In the genomic region with DNA sequence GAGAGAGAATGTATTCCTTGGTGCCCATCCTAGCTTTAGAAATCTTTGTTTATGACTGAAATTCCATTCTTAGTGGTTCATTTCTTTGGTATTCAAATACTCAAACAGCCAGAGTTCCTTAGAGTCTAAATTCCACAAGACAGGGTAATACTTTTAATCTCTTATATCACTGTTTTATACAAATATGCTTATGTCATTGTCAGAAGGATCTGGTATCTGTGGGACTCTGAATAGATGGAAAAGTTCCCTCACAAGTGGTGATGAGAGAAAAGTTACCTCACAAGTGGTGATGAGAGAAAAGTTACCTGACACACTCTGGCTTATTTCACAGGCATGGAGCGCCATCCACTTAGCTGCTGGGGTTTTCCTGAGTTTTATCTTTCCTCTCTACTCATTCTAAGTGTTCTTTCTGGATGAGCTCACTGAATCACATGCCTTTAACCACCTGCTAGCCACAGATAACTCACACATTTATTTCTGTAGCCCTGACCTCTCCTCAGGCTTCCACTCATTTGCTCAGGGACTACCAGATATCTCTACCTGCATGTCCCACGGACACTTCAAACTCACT, we compare ENCODE assay signal across 17 cellular contexts.
DNase-seq lines count a peak whose midpoint lies in the region; ATAC-seq, FAIRE-seq and TF ChIP-seq lines count a peak whose summit lies in the region.
"Had no signal": no experiment of that assay in that cellular context is flagged by ENCODE, and none has a peak within 500 bp of the region (broad histone marks: within the 10 kb centered on the region; RNA-seq: fewer than 3 reads in every experiment).

No MANE protein-coding gene starts in this region.

- H3K4me1 ChIP-seq in left ventricle myocardium inferior (no peaks in the 10 kb centered on the region), SK-N-SH (ENCODE audit: control insufficient read depth in 1 of 2, insufficient read depth in 2 of 2, low read depth in 1 of 2, low read length in 1 of 2) (peaks cover 0 to 8% of the 10 kb centered on the region in 2 experiments; a peak in 2 of 4 replicates)
- H3K4me1 ChIP-seq: adrenal gland, vagina had no signal

- no peak overlapping the region for H2AFZ ChIP-seq in SK-N-SH (ENCODE audit: low read depth)

- no peak for TF ChIP-seq CTCF in left ventricle myocardium inferior (IDR thresholded peaks at IDR 0.05; ENCODE audit: borderline replicate concordance)
- no peak for TF ChIP-seq CTCF in SK-N-SH (IDR thresholded peaks at IDR 0.05)
- no peak for TF ChIP-seq CTCF in fibroblast of villous mesenchyme (IDR thresholded peaks at IDR 0.05; ENCODE audit: insufficient read depth, low read depth, low read length)

- no peak for TF ChIP-seq RAD21 in SK-N-SH (IDR thresholded peaks at IDR 0.05; ENCODE audit: low read length)

- no peaks in the 10 kb centered on the region for H4K20me1 ChIP-seq in SK-N-SH (ENCODE audit: insufficient read depth)

- peaks cover 10% of the 10 kb centered on the region for H3F3A ChIP-seq in SK-N-SH (replicated peaks; ENCODE audit: insufficient read depth)

- H3K9me3 Mint-ChIP-seq in activated CD8-positive, alpha-beta T cell treated with anti-CD3 and anti-CD28 coated beads, Interleukin-2, amount 10 ng/mL, durations not matched to agents 7 days and 5 days (ENCODE audit: insufficient read depth) = no peaks in the 10 kb centered on the region

- no peak overlapping the region for H3K4me3 ChIP-seq in left ventricle myocardium inferior
- no peak overlapping the region for H3K4me3 ChIP-seq in SK-N-SH (ENCODE audit: low read depth in 2 of 2, low read length in 1 of 2)
- H3K4me3 ChIP-seq in fibroblast of villous mesenchyme (ENCODE audit: low read depth, low read length) = no peak overlapping the region
- H3K4me3 ChIP-seq: adrenal gland, lung, vagina had no signal

- POLR2A ChIA-PET in SK-N-SH (lab: Yijun Ruan, JAX) = no interaction called here
- POLR2A ChIA-PET in activated CD8-positive, alpha-beta T cell treated with anti-CD3 and anti-CD28 coated beads, Interleukin-2, amount 10 ng/mL, durations not matched to agents 7 days and 5 days (lab: Charles Lee) = no interaction called here

- CTCF ChIA-PET in SK-N-SH (lab: Yijun Ruan, JAX) = no interaction called here
- CTCF ChIA-PET in activated CD8-positive, alpha-beta T cell treated with anti-CD3 and anti-CD28 coated beads, Interleukin-2, amount 10 ng/mL, durations not matched to agents 7 days and 5 days (lab: Charles Lee) = no interaction called here

- no peak for DNase-seq in Right ventricle myocardium inferior (ENCODE audit: missing footprints)
- DNase-seq in left ventricle myocardium inferior = no peak
- no peak for DNase-seq in SK-N-SH
- peak; percentile 87 for DNase-seq in fibroblast of villous mesenchyme (ENCODE audit: low read depth)
- peak; percentile 7 for DNase-seq in smooth muscle cell of the brain vasculature (ENCODE audit: low read depth, low spot score)
- no peak for DNase-seq in activated CD8-positive, alpha-beta T cell treated with anti-CD3 and anti-CD28 coated beads, Interleukin-2, amount 10 ng/mL, durations not matched to agents 7 days and 5 days
- DNase-seq in GM12891 (ENCODE audit: insufficient read length, low spot score) = no peak
- DNase-seq: activated CD8-positive, alpha-beta memory T cell treated with anti-CD3 and anti-CD28 coated beads for 24 hours; adrenal gland; GOT3; NCI-H82; retina; T-helper 1 cell had no signal

- TF ChIP-seq POLR2A in GM12891 (IDR thresholded peaks at IDR 0.05; ENCODE audit: low read depth, low read length) = no peak

- H3K27me3 ChIP-seq in left ventricle myocardium inferior (ENCODE audit: low read depth) (no peaks in the 10 kb centered on the region), SK-N-SH (ENCODE audit: insufficient read depth) (no peaks in the 10 kb centered on the region)
- H3K27me3 ChIP-seq: adrenal gland, vagina had no signal

- H3K4me3 Mint-ChIP-seq in activated CD8-positive, alpha-beta T cell treated with anti-CD3 and anti-CD28 coated beads, Interleukin-2, amount 10 ng/mL, durations not matched to agents 7 days and 5 days = no peak overlapping the region

- no peak overlapping the region for H3K27ac Mint-ChIP-seq in activated CD8-positive, alpha-beta T cell treated with anti-CD3 and anti-CD28 coated beads, Interleukin-2, amount 10 ng/mL, durations not matched to agents 7 days and 5 days

- no peaks in the 10 kb centered on the region for H3K36me3 Mint-ChIP-seq in activated CD8-positive, alpha-beta T cell treated with anti-CD3 and anti-CD28 coated beads, Interleukin-2, amount 10 ng/mL, durations not matched to agents 7 days and 5 days (ENCODE audit: low read depth)

- no peak for FAIRE-seq in GM12891 (lab: Jason Lieb, UNC)
- FAIRE-seq: A204.1 had no signal

- ATAC-seq in Right ventricle myocardium inferior (peak; percentile 13), GM21717 (IDR thresholded peaks at IDR 0.05; ENCODE audit: unreplicated experiment) (no peak)
- ATAC-seq in activated CD8-positive, alpha-beta T cell treated with anti-CD3 and anti-CD28 coated beads, Interleukin-2, amount 10 ng/mL, durations not matched to agents 7 days and 5 days = no peak

- WGBS in SK-N-SH (ENCODE audit: low lambda C conversion rate) = 64% methylated on average over 2 of the region's 2 CpGs

- peak in 1 of 2 experiments; percentile 82; a peak in 2 of 4 replicates for TF ChIP-seq EP300 in SK-N-SH (IDR thresholded peaks at IDR 0.05; ENCODE audit: borderline replicate concordance in 1 of 2, low read depth in 1 of 2, low read length in 1 of 2)

- no peaks in the 10 kb centered on the region for H3K9me2 ChIP-seq in SK-N-SH

- H3K36me3 ChIP-seq in left ventricle myocardium inferior (no peaks in the 10 kb centered on the region), SK-N-SH (replicated peaks in 1 of 2; ENCODE audit: control insufficient read depth in 1 of 2, insufficient read depth in 2 of 2, low read length in 1 of 2) (no peaks in the 10 kb centered on the region)
- H3K36me3 ChIP-seq: adrenal gland, vagina had no signal

- H3K9ac ChIP-seq in SK-N-SH = peak overlapping the region; percentile 41

- H3K4me1 Mint-ChIP-seq in activated CD8-positive, alpha-beta T cell treated with anti-CD3 and anti-CD28 coated beads, Interleukin-2, amount 10 ng/mL, durations not matched to agents 7 days and 5 days (ENCODE audit: low read depth) = no peaks in the 10 kb centered on the region

- intact Hi-C loops in Right ventricle myocardium inferior (cut with DNase I) (no loop called here), left ventricle myocardium inferior (cut with micrococcal nuclease) (no loop called here)

- H3K4me2 ChIP-seq in SK-N-SH = peak overlapping the region; percentile 25; the same call in 1 of the 2 replicates

- no peaks in the 10 kb centered on the region for H3K79me2 ChIP-seq in SK-N-SH (ENCODE audit: insufficient read depth)

- H3K9me3 ChIP-seq in left ventricle myocardium inferior (replicated peaks) (peaks cover 3% of the 10 kb centered on the region), SK-N-SH (no peaks in the 10 kb centered on the region)
- H3K9me3 ChIP-seq: adrenal gland, vagina had no signal

- H3K27ac ChIP-seq in left ventricle myocardium inferior (replicated peaks) (no peak overlapping the region), SK-N-SH (ENCODE audit: low read depth in 2 of 2, low read length in 1 of 2) (peak overlapping the region; percentile 29 to 89; a peak in 3 of 4 replicates)
- H3K27ac ChIP-seq: adrenal gland, vagina had no signal

- H3K27me3 Mint-ChIP-seq in activated CD8-positive, alpha-beta T cell treated with anti-CD3 and anti-CD28 coated beads, Interleukin-2, amount 10 ng/mL, durations not matched to agents 7 days and 5 days (ENCODE audit: low read depth) = no peaks in the 10 kb centered on the region

TF ChIP-seq in SK-N-SH, 30 proteins besides CTCF, POLR2A, EP300 and RAD21 (continues in another document):
- TF ChIP-seq JUND (IDR thresholded peaks at IDR 0.05) (peak; percentile 51), FOSL2 (IDR thresholded peaks at IDR 0.05; ENCODE audit: borderline replicate concordance, low read depth) (peak; percentile 45; the same call in 1 of the 2 replicates), POLR2AphosphoS5 (IDR thresholded peaks at IDR 0.05; ENCODE audit: low read depth, low read length) (no peak), USF2 (IDR thresholded peaks at IDR 0.05; ENCODE audit: borderline replicate concordance, low read depth, low read length) (no peak), MAX (IDR thresholded peaks at IDR 0.05; ENCODE audit: low read depth) (no peak), TCF12 (IDR thresholded peaks at IDR 0.05) (peak; percentile 74)

TF ChIP-seq in GM12891, 5 proteins besides CTCF, POLR2A, EP300 and RAD21:
- TF ChIP-seq POU2F2 (IDR thresholded peaks at IDR 0.05; ENCODE audit: low read depth, low read length) (no peak), SPI1 (IDR thresholded peaks at IDR 0.05; ENCODE audit: low read depth, low read length) (no peak), PAX5 (IDR thresholded peaks at IDR 0.05; ENCODE audit: insufficient read depth, low read length, severe bottlenecking) (no peak), POLR2AphosphoS5 (IDR thresholded peaks at IDR 0.05; ENCODE audit: low read depth, low read length) (no peak), TAF1 (IDR thresholded peaks at IDR 0.05; ENCODE audit: low read depth, low read length) (no peak)
TF ChIP-seq in GM12891: peak in this region for 0.

Comparison
In these comparisons a context has a peak if more than half of its experiments do, and no peak if none do; other contexts are left out.
1. DNase-seq: peak in fibroblast of villous mesenchyme (single experiment) and smooth muscle cell of the brain vasculature (single experiment); none in Right ventricle myocardium inferior (single experiment), left ventricle myocardium inferior (single experiment), SK-N-SH (single experiment), activated CD8-positive, alpha-beta T cell treated with anti-CD3 and anti-CD28 coated beads, Interleukin-2, amount 10 ng/mL, durations not matched to agents 7 days and 5 days (single experiment) and GM12891 (single experiment).